Comparison of ENCODE assay signal across 14 cellular contexts in the genomic region with DNA sequence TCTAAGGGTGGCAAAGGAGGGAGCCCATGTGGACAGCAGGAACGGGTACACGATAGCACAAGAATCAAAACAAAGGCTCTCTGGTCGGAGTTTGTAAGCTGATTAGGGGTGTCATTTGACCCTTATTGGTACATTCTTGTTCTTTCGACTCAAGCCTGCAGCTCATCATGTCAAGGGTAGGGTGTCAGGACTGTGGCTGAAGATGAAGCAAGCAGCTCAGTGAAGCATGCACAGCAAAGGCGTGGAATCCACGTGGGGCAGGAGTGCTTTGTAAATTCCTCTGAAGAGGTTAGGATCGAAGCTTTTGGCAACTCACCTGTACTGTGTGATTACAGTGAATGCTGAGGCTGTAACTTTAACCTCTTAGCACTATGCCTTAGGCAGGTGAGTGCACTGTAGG. TPM values are rescaled to one million over a fixed set of nuclear protein-coding genes. Genes with fewer than 3 reads are reported as not detected.
DNase-seq lines count a peak whose midpoint lies in the region; ATAC-seq and TF ChIP-seq lines count a peak whose summit lies in the region.
"Had no signal": no experiment of that assay in that cellular context is flagged by ENCODE, and none has a peak within 500 bp of the region (broad histone marks: within the 10 kb centered on the region; RNA-seq: fewer than 3 reads in every experiment).

No MANE protein-coding gene starts in this region.

- no peaks in the 10 kb centered on the region for H3K27me3 ChIP-seq in iPS-18a (ENCODE audit: control insufficient read depth, insufficient read depth, low read length)
- H3K27me3 ChIP-seq in skeletal muscle tissue (ENCODE audit: control insufficient read depth in 3 of 3, insufficient read depth in 3 of 3, low read length in 3 of 3) = no peaks in the 10 kb centered on the region
- no peaks in the 10 kb centered on the region for H3K27me3 ChIP-seq in BE2C

- no peak for TF ChIP-seq CTCF in BE2C (IDR thresholded peaks at IDR 0.05; ENCODE audit: low read depth, low read length)

- ATAC-seq in HG03139 (IDR thresholded peaks at IDR 0.05; ENCODE audit: unreplicated experiment) = no peak

- H3K4me3 ChIP-seq in iPS-18a (ENCODE audit: low read length) (no peak overlapping the region), skeletal muscle tissue (ENCODE audit: low read length in 3 of 3) (peak overlapping the region in 1 of 3 donors; percentile 2), BE2C (ENCODE audit: low read depth, low read length) (no peak overlapping the region)
- H3K4me3 ChIP-seq: lung had no signal

- in situ Hi-C loops in KBM-7 (cut with MboI; ENCODE audit: low pct_unique_long_range_greater_than_20kb, low sequenced_read_pairs) = no loop called here

- peaks cover 6% of the 10 kb centered on the region for H3K4me1 ChIP-seq in iPS-18a (ENCODE audit: control insufficient read depth, low read depth, low read length)
- peaks cover 8 to 11% (median 9%) of the 10 kb centered on the region in 3 donors for H3K4me1 ChIP-seq in skeletal muscle tissue (ENCODE audit: control insufficient read depth in 3 of 3, insufficient read depth in 3 of 3, low read length in 3 of 3)
- H3K4me1 ChIP-seq in BE2C = no peaks in the 10 kb centered on the region

- POLR2A ChIA-PET in HEK293T (lab: Yijun Ruan, JAX) = interaction anchor here (0.9 to 2.7 kb wide), 2 partner anchors 55 to 63 kb away, joined by 3 to 8 read pairs; partner anchors contain the start of gene NUP133

- H3K27ac ChIP-seq in iPS-18a (ENCODE audit: low read length) (no peak overlapping the region), skeletal muscle tissue (ENCODE audit: low read depth, low read length) (no peak overlapping the region)

- H3K9ac ChIP-seq in iPS-18a (ENCODE audit: low read length) (peak overlapping the region; percentile 16), skeletal muscle tissue (ENCODE audit: low read depth in 1 of 3, low read length in 3 of 3) (peak overlapping the region in 2 of 3 donors; percentile 34 to 46)

- CTCF ChIA-PET in HEK293T (lab: Yijun Ruan, JAX) = interaction anchor here (1.1 kb wide), 1 partner anchor 61 kb away, joined by 4 read pairs; no protein-coding TSS in a partner anchor

- H3K36me3 ChIP-seq in iPS-18a (ENCODE audit: control insufficient read depth, low read depth, low read length) (no peaks in the 10 kb centered on the region), skeletal muscle tissue (ENCODE audit: control insufficient read depth in 3 of 3, insufficient read depth in 3 of 3, low read length in 3 of 3) (no peaks in the 10 kb centered on the region), BE2C (no peaks in the 10 kb centered on the region)

- H3K9me3 ChIP-seq in iPS-18a (ENCODE audit: control insufficient read depth, low read depth, low read length) = no peaks in the 10 kb centered on the region
- H3K9me3 ChIP-seq in skeletal muscle tissue (ENCODE audit: control insufficient read depth in 3 of 3, low read length in 3 of 3) = no peaks in the 10 kb centered on the region
- H3K9me3 ChIP-seq in BE2C = no peaks in the 10 kb centered on the region; the same call in 1 of the 2 replicates

- no peak for DNase-seq in HEK293T (ENCODE audit: extremely low spot score)
- DNase-seq in NCI-H510A (lab: John Stamatoyannopoulos, UW) = peak; percentile 8
- no peak for DNase-seq in HuH-7 (ENCODE audit: low spot score)
- no peak for DNase-seq in BE2C
- no peak for DNase-seq in KBM-7
- DNase-seq: activated CD4-positive, alpha-beta memory T cell treated with anti-CD3 and anti-CD28 coated beads, Interleukin-2, amount 10 ng/mL, durations not matched to agents 7 days and 5 days; activated naive CD4-positive, alpha-beta T cell treated with anti-CD3 and anti-CD28 coated beads, Interleukin-2, amount 50 U/mL, for 16 hours; CD4-positive, alpha-beta memory T cell; NK-92 treated with Interleukin-12 subunit alpha and Interleukin-12 subunit beta, amount 100 ng/mL, for 24 hours; T-helper 1 cell had no signal

TF ChIP-seq in HEK293T, 16 proteins besides CTCF, POLR2A, EP300 and RAD21:
- TF ChIP-seq L3MBTL2 (conservative IDR thresholded peaks at IDR 0.05) (peak; percentile 64), BHLHE40 (IDR thresholded peaks at IDR 0.05; ENCODE audit: borderline replicate concordance) (no peak), ZNF384 (IDR thresholded peaks at IDR 0.05) (no peak), ARNT (IDR thresholded peaks at IDR 0.05) (no peak), ELF4 (IDR thresholded peaks at IDR 0.05) (no peak)

RNA-seq across cellular contexts. Expression of gene ABCB10, which starts 4.7 kb away (rescaled TPM):
- total RNA-seq in skeletal muscle tissue = 11.5 TPM
- polyA plus RNA-seq in BE2C (2012; ENCODE audit: insufficient read depth, insufficient read length, low read depth) = 5.7 TPM

RNA-seq across cellular contexts. Expression of gene NUP133, which starts 55.1 kb away (rescaled TPM):
- 44.4 TPM for total RNA-seq in skeletal muscle tissue
- 19.5 TPM for polyA plus RNA-seq in BE2C (2012; ENCODE audit: insufficient read depth, insufficient read length, low read depth)
